Comparison of ENCODE assay signal across 14 cellular contexts in genomic region chr3:48848816-48849515, GRCh38. TPM values are rescaled to one million over a fixed set of nuclear protein-coding genes. Genes with fewer than 3 reads are reported as not detected.
DNase-seq lines count a peak whose midpoint lies in the region; ATAC-seq and TF ChIP-seq lines count a peak whose summit lies in the region.
"Had no signal": no experiment of that assay in that cellular context is flagged by ENCODE, and none has a peak within 500 bp of the region (broad histone marks: within the 10 kb centered on the region; RNA-seq: fewer than 3 reads in every experiment).

No MANE protein-coding gene starts in this region.

- no peaks in the 10 kb centered on the region for H3K36me3 ChIP-seq in Karpas-422 (ENCODE audit: insufficient read depth, low read length)

- peak overlapping the region; percentile 96 for H3K4me3 Mint-ChIP-seq in CD4-positive, alpha-beta T cell
- H3K4me3 Mint-ChIP-seq in central memory CD8-positive, alpha-beta T cell, result peak overlapping the region; percentile 82
- no peak overlapping the region for H3K4me3 Mint-ChIP-seq in osteocyte (ENCODE audit: unreplicated experiment)

- no peaks in the 10 kb centered on the region for H3K27me3 Mint-ChIP-seq in CD4-positive, alpha-beta T cell
- H3K27me3 Mint-ChIP-seq in central memory CD8-positive, alpha-beta T cell, result no peaks in the 10 kb centered on the region
- H3K27me3 Mint-ChIP-seq in osteocyte (ENCODE audit: unreplicated experiment), result no peaks in the 10 kb centered on the region
- H3K27me3 Mint-ChIP-seq: stimulated activated naive CD8-positive, alpha-beta T cell treated with anti-CD3 and anti-CD28 coated beads, Interleukin-15, amount 100 ng/mL, for 72 hours had no signal

- H3K4me3 ChIP-seq in Karpas-422 (ENCODE audit: low read length), result peak overlapping the region; percentile 83

- H3K79me2 ChIP-seq in Karpas-422 (ENCODE audit: low read length), result peaks cover 29% of the 10 kb centered on the region

- no peaks in the 10 kb centered on the region for H3K9me3 Mint-ChIP-seq in CD4-positive, alpha-beta T cell
- no peaks in the 10 kb centered on the region for H3K9me3 Mint-ChIP-seq in central memory CD8-positive, alpha-beta T cell
- no peaks in the 10 kb centered on the region for H3K9me3 Mint-ChIP-seq in osteocyte (ENCODE audit: unreplicated experiment)
- H3K9me3 Mint-ChIP-seq: stimulated activated naive CD8-positive, alpha-beta T cell treated with anti-CD3 and anti-CD28 coated beads, Interleukin-15, amount 100 ng/mL, for 72 hours had no signal

- no peaks in the 10 kb centered on the region for H4K20me1 ChIP-seq in Karpas-422 (ENCODE audit: insufficient read depth, low read depth, low read length)

- POLR2A ChIA-PET in CD4-positive, alpha-beta T cell (lab: Charles Lee), result interaction anchor here (2.3 kb wide), 1 partner anchor 50 kb away, joined by 17 read pairs; the partner anchor contains the start of gene SLC25A20

- H3K9me2 ChIP-seq in Karpas-422 (replicated peaks; ENCODE audit: insufficient read depth, low read length), result no peaks in the 10 kb centered on the region

- TF ChIP-seq CTCF in CD4-positive, alpha-beta T cell (IDR thresholded peaks at IDR 0.05), result no peak
- no peak for TF ChIP-seq CTCF in osteocyte (IDR thresholded peaks at IDR 0.05)

- H3K4me1 Mint-ChIP-seq in CD4-positive, alpha-beta T cell (ENCODE audit: low read depth), result peaks cover 34% of the 10 kb centered on the region
- peaks cover 16% of the 10 kb centered on the region for H3K4me1 Mint-ChIP-seq in central memory CD8-positive, alpha-beta T cell
- peaks cover 28% of the 10 kb centered on the region for H3K4me1 Mint-ChIP-seq in osteocyte (ENCODE audit: unreplicated experiment)

- no peaks in the 10 kb centered on the region for H3K9me3 ChIP-seq in CD4-positive, alpha-beta T cell (ENCODE audit: control insufficient read depth, low read length)
- no peaks in the 10 kb centered on the region for H3K9me3 ChIP-seq in Karpas-422 (ENCODE audit: low read length)

- no peak for ATAC-seq in CD4-positive, alpha-beta T cell (ENCODE audit: poor library complexity)
- ATAC-seq in central memory CD8-positive, alpha-beta T cell (replicated peaks; ENCODE audit: extremely low read depth, poor library complexity, severe bottlenecking), result no peak
- ATAC-seq in GM18498 (IDR thresholded peaks at IDR 0.05; ENCODE audit: unreplicated experiment), result no peak
- ATAC-seq: stimulated activated naive CD8-positive, alpha-beta T cell treated with anti-CD3 and anti-CD28 coated beads, Interleukin-15, amount 100 ng/mL, for 72 hours had no signal

- no peaks in the 10 kb centered on the region for H3K27me3 ChIP-seq in CD4-positive, alpha-beta T cell (ENCODE audit: control insufficient read depth, insufficient read depth, low read length)
- no peaks in the 10 kb centered on the region for H3K27me3 ChIP-seq in Karpas-422 (ENCODE audit: low read length)

- peaks cover 19% of the 10 kb centered on the region for H3K36me3 Mint-ChIP-seq in CD4-positive, alpha-beta T cell (ENCODE audit: low read depth)
- peaks cover 7% of the 10 kb centered on the region for H3K36me3 Mint-ChIP-seq in central memory CD8-positive, alpha-beta T cell (ENCODE audit: insufficient read depth)
- peaks cover 6% of the 10 kb centered on the region for H3K36me3 Mint-ChIP-seq in osteocyte (ENCODE audit: unreplicated experiment)

- CTCF ChIA-PET in CD4-positive, alpha-beta T cell (lab: Charles Lee), result no interaction called here

- peak overlapping the region; percentile 98 for H3K9ac ChIP-seq in Karpas-422 (ENCODE audit: low read length)

- peak overlapping the region; percentile 97 for H3K27ac Mint-ChIP-seq in CD4-positive, alpha-beta T cell
- peak overlapping the region; percentile 91 for H3K27ac Mint-ChIP-seq in central memory CD8-positive, alpha-beta T cell (ENCODE audit: low read depth)
- H3K27ac Mint-ChIP-seq in osteocyte (ENCODE audit: unreplicated experiment), result peak overlapping the region; percentile 98

- no peak overlapping the region for H3K27ac ChIP-seq in CD4-positive, alpha-beta T cell (ENCODE audit: low read depth, low read length)
- peak overlapping the region; percentile 30 for H3K27ac ChIP-seq in Karpas-422 (ENCODE audit: low read length)

- no peak for DNase-seq in CD4-positive, alpha-beta T cell
- DNase-seq in Karpas-422, result no peak
- DNase-seq in central memory CD8-positive, alpha-beta T cell (ENCODE audit: low spot score in 2 of 2), result no peak
- DNase-seq in osteocyte (ENCODE audit: extremely low spot score, unreplicated experiment), result no peak
- no peak for DNase-seq in T-helper 2 cell
- DNase-seq in DMS114 treated with DMSO at 0.1 percent for 48 hours (lab: John Stamatoyannopoulos, UW; ENCODE audit: unreplicated experiment), result no peak
- DNase-seq: activated CD8-positive, alpha-beta memory T cell treated with anti-CD3 and anti-CD28 coated beads, Interleukin-2, amount 50 U/mL, for 4 hours; C1 segment of cervical spinal cord; GF-D8; islet precursor cell; NCI-H1092; NCI-H2227 treated with DMSO at 0.1 percent for 48 hours; stimulated activated naive CD8-positive, alpha-beta T cell treated with anti-CD3 and anti-CD28 coated beads, Interleukin-15, amount 100 ng/mL, for 72 hours had no signal

- intact Hi-C loops in CD4-positive, alpha-beta T cell (cut with DNase I, micrococcal nuclease), result loop anchor here (5.0 to 10.0 kb wide), 5 partner anchors 37 to 68 kb away; partner anchors contain the start of genes SLC25A20 (in 2 of the 2) and ARIH2 (in 1 of the 2)

- peaks cover 36% of the 10 kb centered on the region for H3K4me1 ChIP-seq in Karpas-422 (ENCODE audit: low read length)

- no peak overlapping the region for H2AFZ ChIP-seq in Karpas-422 (ENCODE audit: low read length)

- peak overlapping the region; percentile 80 for H3K4me2 ChIP-seq in Karpas-422 (ENCODE audit: low read depth, low read length, poor library complexity, severe bottlenecking)

RNA-seq across cellular contexts. Expression of gene PRKAR2A, which starts 1.3 kb away (rescaled TPM):
- 10 to 100 TPM; 47.4 to 48.3 TPM for total RNA-seq in CD4-positive, alpha-beta T cell
- 37.9 and 51.5 TPM in 2 replicates for total RNA-seq in Karpas-422 (2014; rRNA removed; shearing (Covaris generic); ENCODE audit: low replicate concordance)
- 61.6 and 61.8 TPM in 2 replicates for total RNA-seq in osteocyte

RNA-seq across cellular contexts. Expression of gene SLC25A20, which starts 49.7 kb away (rescaled TPM):
- under 1 TPM; 0.41 to 0.78 TPM for total RNA-seq in CD4-positive, alpha-beta T cell
- 20.5 and 33.8 TPM in 2 replicates for total RNA-seq in Karpas-422 (2014; rRNA removed; shearing (Covaris generic); ENCODE audit: low replicate concordance)
- 12.4 and 13.3 TPM in 2 replicates for total RNA-seq in osteocyte
